25 cellular contexts compared by ENCODE assay signal in genomic region chr1:46309401-46310159, GRCh38. TPM values are rescaled to one million over a fixed set of nuclear protein-coding genes. Genes with fewer than 3 reads are reported as not detected.
DNase-seq lines count a peak whose midpoint lies in the region; ATAC-seq, FAIRE-seq and TF ChIP-seq lines count a peak whose summit lies in the region.
"Had no signal": no experiment of that assay in that cellular context is flagged by ENCODE, and none has a peak within 500 bp of the region (broad histone marks: within the 10 kb centered on the region; RNA-seq: fewer than 3 reads in every experiment).

No MANE protein-coding gene starts in this region.

- TF ChIP-seq EP300 in GM12878 (IDR thresholded peaks at IDR 0.05; ENCODE audit: borderline replicate concordance in 1 of 2, control insufficient read depth in 1 of 2, low read depth in 2 of 2, low read length in 2 of 2) = no peak

- peaks cover 59% of the 10 kb centered on the region for H3K79me2 ChIP-seq in Loucy (ENCODE audit: insufficient read depth, low read length)
- H3K79me2 ChIP-seq in GM12878 (ENCODE audit: control insufficient read depth, insufficient read depth, low read length) = peaks cover 78% of the 10 kb centered on the region

- H3K36me3 Mint-ChIP-seq in CD14-positive monocyte = peaks cover 39 to 63% of the 10 kb centered on the region in 2 donors

- intact Hi-C loops in CD14-positive monocyte (cut with micrococcal nuclease) = loop anchor here in 1 of 2 donors (5.0 kb wide), 1 partner anchor 43 kb away; no protein-coding TSS in a partner anchor
- intact Hi-C loops in GM12878 (cut with micrococcal nuclease; ENCODE audit: unreplicated experiment) = no loop called here

- no peaks in the 10 kb centered on the region for H3K27me3 Mint-ChIP-seq in CD14-positive monocyte (ENCODE audit: low read depth in 3 of 3)
- H3K27me3 Mint-ChIP-seq: CD4-positive, alpha-beta memory T cell had no signal

- no peak overlapping the region for H3K23ac ChIP-seq in mesenchymal stem cell (ENCODE audit: low read length in 2 of 2)

- no peak for FAIRE-seq in GM12878 (lab: Jason Lieb, UNC)
- FAIRE-seq: A204.1, GM12891, GM18507, H54, HTR-8/SVneo had no signal

- CTCF ChIA-PET in GM12878 (lab: Yijun Ruan, JAX) = interaction anchor here (2.8 to 8.0 kb wide), 4 partner anchors 8 to 35 kb away, joined by 19 to 181 read pairs (median 58); partner anchors contain the start of gene NSUN4

- no peak overlapping the region for H4K8ac ChIP-seq in mesenchymal stem cell (ENCODE audit: low read length)

- H3K4me1 Mint-ChIP-seq in CD14-positive monocyte = peaks cover 42% of the 10 kb centered on the region

- H3K36me3 ChIP-seq in Loucy (ENCODE audit: insufficient read depth, low read length) (peaks cover 45% of the 10 kb centered on the region), GM12878 (ENCODE audit: control insufficient read depth in 2 of 2, insufficient read depth in 2 of 2, low read length in 1 of 2) (peaks cover 9 to 28% of the 10 kb centered on the region in 2 experiments), mesenchymal stem cell (ENCODE audit: control insufficient read depth in 1 of 2, insufficient read depth in 2 of 2, low read depth in 1 of 2, low read length in 2 of 2) (peaks cover 43 to 48% of the 10 kb centered on the region in 2 experiments)

- H3K9me3 ChIP-seq in Loucy (ENCODE audit: insufficient read depth, low read depth, low read length) = no peaks in the 10 kb centered on the region
- no peaks in the 10 kb centered on the region; the same call in 2 of the 3 replicates for H3K9me3 ChIP-seq in GM12878 (replicated peaks; ENCODE audit: control insufficient read depth, insufficient read depth, low read length)
- H3K9me3 ChIP-seq in mesenchymal stem cell (ENCODE audit: control insufficient read depth, low read length) = no peaks in the 10 kb centered on the region
- H3K9me3 ChIP-seq: SK-N-SH had no signal

- no peak for DNase-seq in CD14-positive monocyte (ENCODE audit: low spot score)
- DNase-seq in GM12878 (ENCODE audit: low read depth, low spot score) = no peak
- DNase-seq in mesenchymal stem cell = no peak
- no peak for DNase-seq in DMS114 treated with DMSO at 0.1 percent for 48 hours (lab: John Stamatoyannopoulos, UW; ENCODE audit: unreplicated experiment)
- no peak for DNase-seq in NCI-H1092 (lab: John Stamatoyannopoulos, UW)
- no peak for DNase-seq in ureter (ENCODE audit: low spot score)
- DNase-seq: CD4-positive, alpha-beta memory T cell; EL; HFFc6; NCI-H1417 treated with DMSO at 0.1 percent for 48 hours; NCI-H187 treated with DMSO at 0.1 percent for 48 hours; NCI-H2227 treated with DMSO at 0.1 percent for 48 hours; NCI-H510A treated with DMSO at 0.1 percent for 48 hours; NCI-H82; PC-3; RPMI8226; SHP77 treated with DMSO at 0.1 percent for 48 hours; SK-N-SH had no signal

- no peaks in the 10 kb centered on the region; the same call in 1 of the 2 replicates for H3F3A ChIP-seq in Loucy (ENCODE audit: low read depth)

- peak overlapping the region; percentile 65 for H4K91ac ChIP-seq in mesenchymal stem cell (ENCODE audit: low read length)

- H3K18ac ChIP-seq in mesenchymal stem cell (ENCODE audit: low read depth in 1 of 2, low read length in 2 of 2) = no peak overlapping the region

- BruUV-seq in GM12878 (replicated peaks; lab: Mats Ljungman, UMichigan) = TSS peak; percentile 42

- H3K4me2 ChIP-seq in Loucy (ENCODE audit: low read depth, low read length, poor library complexity, severe bottlenecking) (peak overlapping the region; percentile 80), GM12878 (ENCODE audit: control insufficient read depth, insufficient read depth) (no peak overlapping the region), mesenchymal stem cell (ENCODE audit: low read length, poor library complexity, severe bottlenecking) (no peak overlapping the region)
- H3K4me2 ChIP-seq: SK-N-SH had no signal

- no peak for TF ChIP-seq CTCF in CD14-positive monocyte (IDR thresholded peaks at IDR 0.05)
- no peak for TF ChIP-seq CTCF in Loucy (conservative IDR thresholded peaks at IDR 0.05; ENCODE audit: low read length)
- no peak for TF ChIP-seq CTCF in GM12878 (IDR thresholded peaks at IDR 0.05 in 2 of 3, conservative IDR thresholded peaks at IDR 0.05 in 1 of 3; ENCODE audit: control insufficient read depth in 2 of 3, extremely low read depth in 1 of 3, insufficient read depth in 1 of 3, low read depth in 3 of 3, low read length in 3 of 3)

- no peak for TF ChIP-seq POLR2A in GM12878 (IDR thresholded peaks at IDR 0.05; ENCODE audit: low read depth, low read length)

- H2AK5ac ChIP-seq in mesenchymal stem cell (ENCODE audit: low read length, severe bottlenecking) = no peak overlapping the region

- H3K79me1 ChIP-seq in mesenchymal stem cell (replicated peaks; ENCODE audit: low read length, poor library complexity, severe bottlenecking) = peaks cover 8% of the 10 kb centered on the region

- in situ Hi-C loops in GM12878 (cut with MboI) = no loop called here

- H2BK12ac ChIP-seq in mesenchymal stem cell (ENCODE audit: low read length in 2 of 2) = no peak overlapping the region

- no peak overlapping the region for H2BK120ac ChIP-seq in mesenchymal stem cell (ENCODE audit: low read depth, low read length)

- ATAC-seq in GM12878 (no peak), GM18858 (IDR thresholded peaks at IDR 0.05; ENCODE audit: unreplicated experiment) (no peak)
- ATAC-seq: PC-3 had no signal

- peaks cover 33% of the 10 kb centered on the region for H3K4me1 ChIP-seq in Loucy (ENCODE audit: insufficient read depth, low read length, poor library complexity, severe bottlenecking)
- H3K4me1 ChIP-seq in GM12878 (ENCODE audit: control insufficient read depth, insufficient read depth, low read length) = peaks cover 11% of the 10 kb centered on the region
- H3K4me1 ChIP-seq in mesenchymal stem cell (ENCODE audit: control insufficient read depth, insufficient read depth, low read depth, low read length) = peaks cover 15% of the 10 kb centered on the region

- H3K4ac ChIP-seq in mesenchymal stem cell (ENCODE audit: low read depth in 1 of 2, low read length in 2 of 2) = no peak overlapping the region

- H3K27ac Mint-ChIP-seq in CD14-positive monocyte = peak overlapping the region in 6 of 7 donors; percentile 22 to 81 (median 66)

- H3K9me3 Mint-ChIP-seq in CD14-positive monocyte = peaks cover 0 to 2% (median 0%) of the 10 kb centered on the region in 7 donors
- H3K9me3 Mint-ChIP-seq: CD4-positive, alpha-beta memory T cell; HFFc6 had no signal

- RAD21 ChIA-PET in GM12878 (lab: Charles Lee; ENCODE audit: unreplicated experiment) = interaction anchor here (1.7 to 3.3 kb wide), 5 partner anchors 18 to 37 kb away, joined by 5 to 23 read pairs (median 14); partner anchors contain the start of gene NSUN4

- H3K4me3 Mint-ChIP-seq in CD14-positive monocyte = no peak overlapping the region
- H3K4me3 Mint-ChIP-seq: HFFc6 had no signal

- 93% methylated on average over 15 of the region's 16 CpGs for WGBS in GM12878 (ENCODE audit: insufficient coverage, insufficient replicate concordance, low lambda C conversion rate, missing lambda C conversion rate)
- WGBS in mesenchymal stem cell = 97% methylated on average over 16 of the region's 16 CpGs

- no peak overlapping the region for H2BK15ac ChIP-seq in mesenchymal stem cell (ENCODE audit: low read depth, poor library complexity, severe bottlenecking)

- POLR2A ChIA-PET in GM12878 (lab: Charles Lee) = interaction anchor here (0.5 to 4.0 kb wide), 8 partner anchors 9 to 65 kb away, joined by 3 to 35 read pairs (median 6); no protein-coding TSS in a partner anchor

- SMC1A ChIA-PET in GM12878 (lab: Charles Lee; ENCODE audit: uncharacterized antibody, unreplicated experiment) = interaction anchor here (0.8 to 4.2 kb wide), 6 partner anchors 8 to 34 kb away, joined by 3 to 46 read pairs (median 9); no protein-coding TSS in a partner anchor

- H3K9me2 ChIP-seq in Loucy (replicated peaks; ENCODE audit: low read depth, low read length) = no peaks in the 10 kb centered on the region
- H3K9me2 ChIP-seq: SK-N-SH had no signal

- TF ChIP-seq RAD21 in GM12878 (IDR thresholded peaks at IDR 0.05; ENCODE audit: insufficient read depth, low read depth, low read length) = no peak

- H2AFZ ChIP-seq in Loucy (ENCODE audit: low read length) = no peak overlapping the region
- H2AFZ ChIP-seq in GM12878 (ENCODE audit: control insufficient read depth, low read depth, low read length) = no peak overlapping the region
- no peak overlapping the region for H2AFZ ChIP-seq in mesenchymal stem cell (ENCODE audit: low read depth, low read length)

- H3K14ac ChIP-seq in mesenchymal stem cell (ENCODE audit: low read length in 2 of 2) = no peak overlapping the region

- H3K4me3 ChIP-seq in Loucy (ENCODE audit: low read length, poor library complexity, severe bottlenecking) (no peak overlapping the region), GM12878 (peak overlapping the region; percentile 66; the same call in 1 of the 2 replicates), mesenchymal stem cell (ENCODE audit: insufficient read depth in 1 of 2, low read depth in 1 of 2, low read length in 2 of 2) (no peak overlapping the region)

- peaks cover 39% of the 10 kb centered on the region for H4K20me1 ChIP-seq in Loucy (ENCODE audit: insufficient read depth, low read length, poor library complexity, severe bottlenecking)
- peaks cover 3% of the 10 kb centered on the region; the same call in 1 of the 2 replicates for H4K20me1 ChIP-seq in GM12878 (ENCODE audit: control insufficient read depth, insufficient read depth)

- H3K27ac ChIP-seq in GM12878 (ENCODE audit: control insufficient read depth, insufficient read depth) (no peak overlapping the region), mesenchymal stem cell (ENCODE audit: low read length, poor library complexity, severe bottlenecking) (no peak overlapping the region)

- H2BK5ac ChIP-seq in mesenchymal stem cell (ENCODE audit: low read depth, low read length, poor library complexity, severe bottlenecking) = no peak overlapping the region

- H3K9ac ChIP-seq in Loucy (ENCODE audit: low read depth, low read length, poor library complexity, severe bottlenecking) (no peak overlapping the region), GM12878 (ENCODE audit: control insufficient read depth, insufficient read depth, low read length) (no peak overlapping the region), mesenchymal stem cell (ENCODE audit: low read length) (peak overlapping the region; percentile 30)
- H3K9ac ChIP-seq: SK-N-SH had no signal

- no peaks in the 10 kb centered on the region for H3K27me3 ChIP-seq in Loucy (ENCODE audit: insufficient read depth, low read length, poor library complexity, severe bottlenecking)
- H3K27me3 ChIP-seq in GM12878 (replicated peaks in 1 of 2; ENCODE audit: control insufficient read depth in 2 of 2, insufficient read depth in 2 of 2, low read length in 1 of 2) = no peaks in the 10 kb centered on the region
- H3K27me3 ChIP-seq in mesenchymal stem cell (ENCODE audit: control insufficient read depth in 1 of 2, insufficient read depth in 1 of 2, low read length in 2 of 2) = no peaks in the 10 kb centered on the region

RNA-seq across cellular contexts. Expression of gene UQCRH, which starts 6.1 kb away (rescaled TPM):
- polyA plus RNA-seq in CD14-positive monocyte (100 to 1,000 TPM; 261 to 266 TPM), GM12878 (2011; rRNA removed) (1,782 and 2,485 TPM in 2 replicates), GM12878 (2014; fragmentation: Illumina TruSeq; extraction: Trizol) (612 and 665 TPM in 2 replicates), GM12878 (2014; fragmentation: Nextera tagmentation; extraction: Ambion mirVana) (1,000 to 10,000 TPM; 1,451 to 1,539 TPM), GM12878 (2014; rRNA removed) (516 and 647 TPM in 2 replicates), GM12878 (2016; fragmentation: Nextera tagmentation; extraction: Ambion mirVana) (100 to 1,000 TPM; 574 to 652 TPM)
- total RNA-seq in GM12878 (2013; cell fraction: nucleolus; rRNA removed) = 169 and 182 TPM in 2 replicates
- total RNA-seq in GM12878 (2014; rRNA removed) (522 and 625 TPM in 2 replicates), GM12878 (2014; rRNA removed; fragmentation: Illumina TruSeq; extraction: Trizol) (582 and 603 TPM in 2 replicates), GM12878 (2021) (363 and 392 TPM in 2 replicates), ureter (213 TPM)
- 2,257 TPM for polyA plus RNA-seq in GM12878 (2011; ENCODE audit: low read depth)
- polyA plus RNA-seq in GM12878 (2011; cell fraction: cytosol; rRNA removed) = 682 and 1,244 TPM in 2 replicates
- 369 and 418 TPM in 2 replicates for polyA plus RNA-seq in GM12878 (2011; cell fraction: nucleus; rRNA removed)
- polyA plus RNA-seq in GM12878 (2012) = 583 and 710 TPM in 2 replicates
- polyA minus RNA-seq in GM12878 (2011; rRNA and poly(A)+ RNA removed) = 164 and 195 TPM in 2 replicates
- polyA minus RNA-seq in GM12878 (2011; cell fraction: cytosol; rRNA and poly(A)+ RNA removed) = 98.8 and 102 TPM in 2 replicates
- 46.1 and 63.4 TPM in 2 replicates for polyA minus RNA-seq in GM12878 (2011; cell fraction: nucleus; rRNA and poly(A)+ RNA removed)
- polyA plus RNA-seq in mesenchymal stem cell (2013, experiment 1 of 2) = 399 TPM
- polyA plus RNA-seq in mesenchymal stem cell (2013, experiment 2 of 2) = 420 TPM

RNA-seq across cellular contexts. Expression of gene LRRC41, which starts 6.2 kb away (rescaled TPM):
- polyA plus RNA-seq in CD14-positive monocyte (10 to 100 TPM; 47.4 to 50.9 TPM), GM12878 (2011; rRNA removed) (25.3 and 43.3 TPM in 2 replicates), GM12878 (2014; fragmentation: Illumina TruSeq; extraction: Trizol) (18.5 and 40.1 TPM in 2 replicates), GM12878 (2014; fragmentation: Nextera tagmentation; extraction: Ambion mirVana) (10 to 100 TPM; 12.0 to 12.6 TPM), GM12878 (2014; rRNA removed) (53.8 and 55.6 TPM in 2 replicates), GM12878 (2016; fragmentation: Nextera tagmentation; extraction: Ambion mirVana) (10 to 100 TPM; 67.3 to 79.9 TPM)
- total RNA-seq in GM12878 (2013; cell fraction: nucleolus; rRNA removed) = 65.4 and 65.5 TPM in 2 replicates
- total RNA-seq in GM12878 (2014; rRNA removed) (62.7 and 65.7 TPM in 2 replicates), GM12878 (2014; rRNA removed; fragmentation: Illumina TruSeq; extraction: Trizol) (35.1 and 36.3 TPM in 2 replicates), GM12878 (2021) (56.7 and 57.7 TPM in 2 replicates), ureter (76.6 TPM)
- polyA plus RNA-seq in GM12878 (2011; ENCODE audit: low read depth) = 25.2 TPM
- polyA plus RNA-seq in GM12878 (2011; cell fraction: cytosol; rRNA removed) = 50.6 and 56.7 TPM in 2 replicates
- polyA plus RNA-seq in GM12878 (2011; cell fraction: nucleus; rRNA removed) = 62.8 and 70.9 TPM in 2 replicates
- 42.1 and 42.9 TPM in 2 replicates for polyA plus RNA-seq in GM12878 (2012)
- 40.8 and 80.5 TPM in 2 replicates for polyA minus RNA-seq in GM12878 (2011; rRNA and poly(A)+ RNA removed)
- 29.5 TPM in 2 replicates for polyA minus RNA-seq in GM12878 (2011; cell fraction: cytosol; rRNA and poly(A)+ RNA removed)
- 21.6 and 34.4 TPM in 2 replicates for polyA minus RNA-seq in GM12878 (2011; cell fraction: nucleus; rRNA and poly(A)+ RNA removed)
- 55.2 TPM for polyA plus RNA-seq in mesenchymal stem cell (2013, experiment 1 of 2)
- 53.6 TPM for polyA plus RNA-seq in mesenchymal stem cell (2013, experiment 2 of 2)

RNA-seq across cellular contexts. Expression of gene NSUN4, which starts 31.0 kb away (rescaled TPM):
- polyA plus RNA-seq in CD14-positive monocyte (10 to 100 TPM in 1 of 2 donors, 1 to 10 TPM in 1; 8.5 to 10.4 TPM), GM12878 (2011; rRNA removed) (62.7 and 80.2 TPM in 2 replicates), GM12878 (2014; fragmentation: Illumina TruSeq; extraction: Trizol) (24.4 and 31.1 TPM in 2 replicates), GM12878 (2014; fragmentation: Nextera tagmentation; extraction: Ambion mirVana) (10 to 100 TPM; 22.1 to 26.6 TPM), GM12878 (2014; rRNA removed) (30.1 and 36.0 TPM in 2 replicates), GM12878 (2016; fragmentation: Nextera tagmentation; extraction: Ambion mirVana) (10 to 100 TPM; 25.4 to 29.2 TPM)
- 114 and 121 TPM in 2 replicates for total RNA-seq in GM12878 (2013; cell fraction: nucleolus; rRNA removed)
- total RNA-seq in GM12878 (2014; rRNA removed) (27.7 and 31.0 TPM in 2 replicates), GM12878 (2014; rRNA removed; fragmentation: Illumina TruSeq; extraction: Trizol) (24.9 and 25.3 TPM in 2 replicates), GM12878 (2021) (31.4 and 31.8 TPM in 2 replicates), ureter (45.0 TPM)
- 22.0 TPM for polyA plus RNA-seq in GM12878 (2011; ENCODE audit: low read depth)
- 88.7 and 90.7 TPM in 2 replicates for polyA plus RNA-seq in GM12878 (2011; cell fraction: cytosol; rRNA removed)
- 59.9 and 67.7 TPM in 2 replicates for polyA plus RNA-seq in GM12878 (2011; cell fraction: nucleus; rRNA removed)
- 20.9 and 28.7 TPM in 2 replicates for polyA plus RNA-seq in GM12878 (2012)
- polyA minus RNA-seq in GM12878 (2011; rRNA and poly(A)+ RNA removed) = 170 and 217 TPM in 2 replicates
- polyA minus RNA-seq in GM12878 (2011; cell fraction: cytosol; rRNA and poly(A)+ RNA removed) = 23.7 and 23.9 TPM in 2 replicates
- 38.7 and 43.4 TPM in 2 replicates for polyA minus RNA-seq in GM12878 (2011; cell fraction: nucleus; rRNA and poly(A)+ RNA removed)
- 12.0 TPM for polyA plus RNA-seq in mesenchymal stem cell (2013, experiment 1 of 2)
- polyA plus RNA-seq in mesenchymal stem cell (2013, experiment 2 of 2) = 13.8 TPM
